In genomic region chr6:102549221-102549874, GRCh38 we compare ENCODE assay signal across 20 cellular contexts.
A peak's percentile ranks its signal among the peaks of the same experiment; 100 is the strongest.
DNase-seq lines count a peak whose midpoint lies in the region; ATAC-seq, FAIRE-seq and TF ChIP-seq lines count a peak whose summit lies in the region.
"Had no signal": no experiment of that assay in that cellular context is flagged by ENCODE, and none has a peak within 500 bp of the region (broad histone marks: within the 10 kb centered on the region; RNA-seq: fewer than 3 reads in every experiment).

No MANE protein-coding gene starts in this region.

- H3K4me3 ChIP-seq in PC-3 (ENCODE audit: low read length) (no peak overlapping the region), epithelial cell of esophagus (ENCODE audit: low read length) (no peak overlapping the region), suprapubic skin (no peak overlapping the region), tibial nerve (no peak overlapping the region)
- H3K4me3 ChIP-seq: BLaER1, GM12878, HAP-1, K562 had no signal

- H3K9me3 ChIP-seq in PC-3 (ENCODE audit: low read length) (no peaks in the 10 kb centered on the region), suprapubic skin (no peaks in the 10 kb centered on the region), tibial nerve (no peaks in the 10 kb centered on the region)
- H3K9me3 ChIP-seq: BLaER1, HAP-1 had no signal

- no peak for FAIRE-seq in RCC 7860 (lab: Jason Lieb, UNC)
- FAIRE-seq: GM12878, H1, HTR-8/SVneo, K562 had no signal

- WGBS in suprapubic skin, result 72% methylated on average over 6 of the region's 6 CpGs
- WGBS in tibial nerve, 2 donors, result 70 to 84% methylated on average over 6 of the region's 6 CpGs

- no peaks in the 10 kb centered on the region for H3F3A ChIP-seq in PC-3 (ENCODE audit: low read length, unreplicated experiment)

- no peaks in the 10 kb centered on the region for H4K20me1 ChIP-seq in PC-3 (ENCODE audit: low read length)
- H4K20me1 ChIP-seq: BLaER1 had no signal

- TF ChIP-seq CTCF in PC-3 (conservative IDR thresholded peaks at IDR 0.05; ENCODE audit: low read depth, low read length) (no peak), epithelial cell of esophagus (IDR thresholded peaks at IDR 0.05; ENCODE audit: insufficient read depth, low read depth, low read length, missing control alignments) (no peak), suprapubic skin (IDR thresholded peaks at IDR 0.05) (no peak), tibial nerve (IDR thresholded peaks at IDR 0.05) (no peak)

- H3K36me3 ChIP-seq in PC-3 (ENCODE audit: low read depth, low read length), result no peaks in the 10 kb centered on the region
- H3K36me3 ChIP-seq in suprapubic skin, result no peaks in the 10 kb centered on the region
- H3K36me3 ChIP-seq in tibial nerve, result no peaks in the 10 kb centered on the region
- H3K36me3 ChIP-seq: BLaER1, HAP-1 had no signal

- POLR2A ChIA-PET in PC-3 (lab: Charles Lee; ENCODE audit: unreplicated experiment), result no interaction called here

- no peak overlapping the region for H3K9ac ChIP-seq in PC-3 (ENCODE audit: low read length)
- H3K9ac ChIP-seq: BLaER1 had no signal

- H3K79me2 ChIP-seq in PC-3 (ENCODE audit: low read length), result no peaks in the 10 kb centered on the region

- no peaks in the 10 kb centered on the region for H3K9me2 ChIP-seq in PC-3 (replicated peaks; ENCODE audit: low read length)

- no peak overlapping the region for H3K4me2 ChIP-seq in PC-3 (ENCODE audit: low read length)
- H3K4me2 ChIP-seq: BLaER1 had no signal

- CTCF ChIA-PET in PC-3 (lab: Charles Lee), result no interaction called here

- no peak overlapping the region for H2AFZ ChIP-seq in PC-3 (ENCODE audit: low read length)

- H3K27me3 ChIP-seq in PC-3 (ENCODE audit: low read length) (no peaks in the 10 kb centered on the region), suprapubic skin (no peaks in the 10 kb centered on the region), tibial nerve (no peaks in the 10 kb centered on the region)
- H3K27me3 ChIP-seq: BLaER1 had no signal

- intact Hi-C loops in PC-3 (cut with micrococcal nuclease), result no loop called here

- ATAC-seq in PC-3 (peak; percentile 78), HG03095 (IDR thresholded peaks at IDR 0.05; ENCODE audit: unreplicated experiment) (no peak)
- ATAC-seq: GM12878, K562 had no signal

- TF ChIP-seq EP300 in suprapubic skin (IDR thresholded peaks at IDR 0.05) (no peak), tibial nerve (IDR thresholded peaks at IDR 0.05) (no peak)

- peak; percentile 28 for DNase-seq in ELR (ENCODE audit: low read depth)
- peak; percentile 11 for DNase-seq in HPDE6-E6E7 (ENCODE audit: extremely low spot score)
- peak; percentile 43 for DNase-seq in PC-3
- peak; percentile 58 for DNase-seq in epithelial cell of esophagus (ENCODE audit: low read depth)
- no peak for DNase-seq in RCC 7860 (ENCODE audit: low spot score)
- DNase-seq in suprapubic skin (ENCODE audit: low spot score in 2 of 2), result no peak
- DNase-seq in tibial nerve (ENCODE audit: low spot score in 2 of 2), result no peak
- DNase-seq: 8988T; CD4-positive, alpha-beta memory T cell; DMS153; DMS79; HFFc6; IMR-90 had no signal

- H3K4me1 ChIP-seq in PC-3 (ENCODE audit: insufficient read depth, low read length) (peaks cover 16% of the 10 kb centered on the region), suprapubic skin (no peaks in the 10 kb centered on the region), tibial nerve (no peaks in the 10 kb centered on the region)
- H3K4me1 ChIP-seq: BLaER1, HAP-1 had no signal

- H3K27ac ChIP-seq in PC-3 (ENCODE audit: low read length) (peak overlapping the region; percentile 45), suprapubic skin (no peak overlapping the region), tibial nerve (no peak overlapping the region)
- H3K27ac ChIP-seq: BLaER1 had no signal

- no TSS peak for BruUV-seq in PC-3 (replicated peaks; lab: Mats Ljungman, UMichigan)

- TF ChIP-seq POLR2A in suprapubic skin (IDR thresholded peaks at IDR 0.05), result no peak
- no peak for TF ChIP-seq POLR2A in tibial nerve (IDR thresholded peaks at IDR 0.05)

Comparison
In these comparisons a context has a peak if more than half of its experiments do, and no peak if none do; other contexts are left out.
1. DNase-seq: peak in ELR (single experiment), HPDE6-E6E7 (single experiment), PC-3 (single experiment) and epithelial cell of esophagus (single experiment); none in RCC 7860 (single experiment), suprapubic skin (0 of 2) and tibial nerve (0 of 2).